14 cellular contexts compared by ENCODE assay signal in the genomic region with DNA sequence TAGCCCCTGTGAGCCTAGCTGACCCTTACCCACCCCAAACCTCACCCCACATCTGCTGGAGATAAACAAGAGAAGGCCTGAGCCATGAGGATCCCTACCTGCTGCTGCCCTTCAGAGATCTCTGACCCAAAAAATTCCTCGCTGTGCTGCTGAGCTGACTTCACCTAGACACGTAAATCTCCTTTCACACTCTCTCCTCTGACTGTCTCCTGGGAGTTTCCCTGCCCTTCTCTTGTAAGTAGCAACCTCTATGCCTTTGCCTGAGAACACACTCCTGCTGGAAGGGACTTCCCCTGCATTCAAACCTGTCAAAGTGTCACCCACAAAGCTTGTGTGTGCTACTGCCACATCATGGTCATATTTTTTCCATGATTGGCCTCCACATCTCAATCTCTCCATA.
DNase-seq lines count a peak whose midpoint lies in the region; ATAC-seq and TF ChIP-seq lines count a peak whose summit lies in the region.
"Had no signal": no experiment of that assay in that cellular context is flagged by ENCODE, and none has a peak within 500 bp of the region (broad histone marks: within the 10 kb centered on the region; RNA-seq: fewer than 3 reads in every experiment).

No MANE protein-coding gene starts in this region.

- no peaks in the 10 kb centered on the region for H3K27me3 Mint-ChIP-seq in glutamatergic neuron (ENCODE audit: unreplicated experiment)
- H3K27me3 Mint-ChIP-seq: activated CD4-positive, alpha-beta memory T cell treated with anti-CD3 and anti-CD28 coated beads, Interleukin-2, amount 10 ng/mL, durations not matched to agents 7 days and 5 days had no signal

- POLR2A ChIA-PET in GM10248 (lab: Yijun Ruan, JAX), result no interaction called here

- H3K4me3 Mint-ChIP-seq in glutamatergic neuron (ENCODE audit: unreplicated experiment), result no peak overlapping the region
- H3K4me3 Mint-ChIP-seq: activated CD4-positive, alpha-beta memory T cell treated with anti-CD3 and anti-CD28 coated beads, Interleukin-2, amount 10 ng/mL, durations not matched to agents 7 days and 5 days had no signal

- CTCF ChIA-PET in GM10248 (lab: Yijun Ruan, JAX), result interaction anchor here (3.9 kb wide), 1 partner anchor 236 kb away, joined by 22 read pairs; no protein-coding TSS in a partner anchor

- TF ChIP-seq CTCF in GM10248 (IDR thresholded peaks at IDR 0.05; ENCODE audit: control extremely low read depth, extremely low read depth, low read depth, missing control alignments) (no peak), glutamatergic neuron (IDR thresholded peaks at IDR 0.05; ENCODE audit: partially characterized antibody, unreplicated experiment) (no peak)

- H3K27ac Mint-ChIP-seq in glutamatergic neuron (ENCODE audit: unreplicated experiment), result no peak overlapping the region
- H3K27ac Mint-ChIP-seq: activated CD4-positive, alpha-beta memory T cell treated with anti-CD3 and anti-CD28 coated beads, Interleukin-2, amount 10 ng/mL, durations not matched to agents 7 days and 5 days had no signal

- H3K36me3 Mint-ChIP-seq in glutamatergic neuron (ENCODE audit: unreplicated experiment), result no peaks in the 10 kb centered on the region

- H3K4me1 Mint-ChIP-seq in glutamatergic neuron (ENCODE audit: low read depth, unreplicated experiment), result no peaks in the 10 kb centered on the region
- H3K4me1 Mint-ChIP-seq: activated CD4-positive, alpha-beta memory T cell treated with anti-CD3 and anti-CD28 coated beads, Interleukin-2, amount 10 ng/mL, durations not matched to agents 7 days and 5 days had no signal

- DNase-seq in GM10248 (ENCODE audit: extremely low spot score), result peak; percentile 45
- no peak for DNase-seq in activated CD8-positive, alpha-beta memory T cell treated with anti-CD3 and anti-CD28 coated beads, Interleukin-2, amount 50 U/mL, for 48 hours
- no peak for DNase-seq in posterior cingulate gyrus
- no peak for DNase-seq in glutamatergic neuron
- no peak for DNase-seq in hypothalamus (lab: John Stamatoyannopoulos, UW)
- DNase-seq: activated CD4-positive, alpha-beta memory T cell treated with anti-CD3 and anti-CD28 coated beads, Interleukin-2, amount 10 ng/mL, durations not matched to agents 7 days and 5 days; colonic mucosa; DND-41; lower lobe of right lung; NCI-H1417 treated with DMSO at 0.1 percent for 48 hours; stomach had no signal

- H3K9me3 Mint-ChIP-seq in glutamatergic neuron (ENCODE audit: unreplicated experiment), result peaks cover 2% of the 10 kb centered on the region

- peak; percentile 94 for ATAC-seq in GM19023 (IDR thresholded peaks at IDR 0.05; ENCODE audit: unreplicated experiment)
- peak; percentile 84 for ATAC-seq in GM21737 (IDR thresholded peaks at IDR 0.05; ENCODE audit: unreplicated experiment)
- peak; percentile 86 for ATAC-seq in HG03354 (IDR thresholded peaks at IDR 0.05; ENCODE audit: poor library complexity, severe bottlenecking, unreplicated experiment)

- intact Hi-C loops in posterior cingulate gyrus (cut with DNase I), result no loop called here
